ENCODE assay signal across 20 cellular contexts in the genomic region with DNA sequence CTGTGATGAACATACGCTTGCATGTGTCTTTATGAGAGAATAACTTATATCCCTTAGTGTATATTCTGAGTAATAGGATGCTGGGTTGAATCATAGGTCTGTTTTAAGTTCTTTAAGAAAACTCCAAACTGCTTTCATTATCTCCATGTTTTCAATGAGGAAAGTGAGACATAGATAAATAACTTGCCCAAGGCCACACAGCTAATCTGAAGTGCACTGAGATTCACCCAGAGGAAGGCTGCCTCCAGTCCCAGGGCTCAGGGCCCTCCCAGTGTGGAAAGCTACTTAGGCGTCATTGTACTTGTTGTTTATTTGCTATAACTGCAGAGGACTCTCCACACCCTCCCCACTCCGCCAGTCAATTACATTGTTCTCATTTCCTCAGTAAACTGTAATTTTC.
DNase-seq lines count a peak whose midpoint lies in the region; ATAC-seq and TF ChIP-seq lines count a peak whose summit lies in the region.
"Had no signal": no experiment of that assay in that cellular context is flagged by ENCODE, and none has a peak within 500 bp of the region (broad histone marks: within the 10 kb centered on the region; RNA-seq: fewer than 3 reads in every experiment).

No MANE protein-coding gene starts in this region.

- H3K9me3 ChIP-seq in SJSA1 (replicated peaks) (no peaks in the 10 kb centered on the region), smooth muscle cell (replicated peaks; ENCODE audit: low read depth) (no peaks in the 10 kb centered on the region)
- H3K9me3 ChIP-seq: Peyer's patch had no signal

- H3K27ac ChIP-seq in SJSA1 (peak overlapping the region; percentile 56), smooth muscle cell (ENCODE audit: low read depth) (peak overlapping the region; percentile 20)
- H3K27ac ChIP-seq: Peyer's patch had no signal

- no peaks in the 10 kb centered on the region for H3K27me3 ChIP-seq in SJSA1 (replicated peaks)
- no peaks in the 10 kb centered on the region for H3K27me3 ChIP-seq in smooth muscle cell (ENCODE audit: low read depth)
- H3K27me3 ChIP-seq: Peyer's patch had no signal

- H3K36me3 ChIP-seq in SJSA1 (no peaks in the 10 kb centered on the region), smooth muscle cell (ENCODE audit: low read depth) (no peaks in the 10 kb centered on the region)
- H3K36me3 ChIP-seq: Peyer's patch had no signal

- peaks cover 8% of the 10 kb centered on the region for H3F3A ChIP-seq in smooth muscle cell (ENCODE audit: low read depth)

- H3K4me3 ChIP-seq in SJSA1, result no peak overlapping the region
- H3K4me3 ChIP-seq in fibroblast of mammary gland (ENCODE audit: control insufficient read depth, low read depth, low read length), result no peak overlapping the region
- no peak overlapping the region for H3K4me3 ChIP-seq in smooth muscle cell
- H3K4me3 ChIP-seq: K562, Peyer's patch had no signal

- H3K4me1 ChIP-seq in SJSA1 (replicated peaks), result peaks cover 78% of the 10 kb centered on the region
- no peaks in the 10 kb centered on the region for H3K4me1 ChIP-seq in smooth muscle cell (ENCODE audit: low read depth)
- H3K4me1 ChIP-seq: Peyer's patch had no signal

- no peaks in the 10 kb centered on the region for H4K20me1 ChIP-seq in smooth muscle cell (ENCODE audit: low read depth)

- 63% methylated on average over 3 of the region's 3 CpGs for WGBS in smooth muscle cell (ENCODE audit: low lambda C conversion rate)

- H3K4me2 ChIP-seq in smooth muscle cell, result peak overlapping the region; percentile 10

- no peak overlapping the region for H3K9ac ChIP-seq in smooth muscle cell (ENCODE audit: low read depth)

- no peak overlapping the region for H2AFZ ChIP-seq in smooth muscle cell (ENCODE audit: low read depth)

- ATAC-seq in GM19351 (IDR thresholded peaks at IDR 0.05; ENCODE audit: unreplicated experiment), result no peak
- ATAC-seq: K562, SK-N-SH treated with all-trans-retinoic acid at 6 μM for 48 hours had no signal

- peak; percentile 10 for DNase-seq in HCEC 1CT
- DNase-seq in SJSA1 (ENCODE audit: low read depth in 1 of 2, low spot score in 2 of 2), result peak; percentile 90 to 93
- DNase-seq in fibroblast of mammary gland (ENCODE audit: low read depth), result peak; percentile 5
- DNase-seq in smooth muscle cell (lab: John Stamatoyannopoulos, UW; ENCODE audit: unreplicated experiment), result no peak
- DNase-seq in H4 (ENCODE audit: low spot score), result no peak
- no peak for DNase-seq in superior temporal gyrus (ENCODE audit: extremely low spot score)
- DNase-seq: C1 segment of cervical spinal cord, DND-41, H9, MV-4-11, NCI-H1417 treated with DMSO at 0.1 percent for 48 hours, NCI-H2029, NCI-H2171, NCI-H446 treated with DMSO at 0.1 percent for 48 hours, NCI-H748 treated with DMSO at 0.1 percent for 48 hours, Peyer's patch, SHP77 had no signal

- no peaks in the 10 kb centered on the region for H3K79me2 ChIP-seq in smooth muscle cell (ENCODE audit: low read depth)

- TF ChIP-seq CTCF in fibroblast of mammary gland (conservative IDR thresholded peaks at IDR 0.05; ENCODE audit: control insufficient read depth, insufficient read depth, low read depth, low read length) (no peak), smooth muscle cell (IDR thresholded peaks at IDR 0.05; ENCODE audit: borderline replicate concordance, insufficient read depth, poor library complexity, severe bottlenecking) (no peak)

Comparison
In these comparisons a context has a peak if more than half of its experiments do, and no peak if none do; other contexts are left out.
1. DNase-seq: peak in HCEC 1CT (single experiment), SJSA1 (2 of 2) and fibroblast of mammary gland (single experiment); none in smooth muscle cell (single experiment), H4 (single experiment) and superior temporal gyrus (single experiment).